17 cellular contexts compared by ENCODE assay signal in genomic region chr1:151289080-151289935, GRCh38. TPM values are rescaled to one million over a fixed set of nuclear protein-coding genes. Genes with fewer than 3 reads are reported as not detected.
DNase-seq lines count a peak whose midpoint lies in the region; ATAC-seq, FAIRE-seq and TF ChIP-seq lines count a peak whose summit lies in the region.
"Had no signal": no experiment of that assay in that cellular context is flagged by ENCODE, and none has a peak within 500 bp of the region (broad histone marks: within the 10 kb centered on the region; RNA-seq: fewer than 3 reads in every experiment).

No MANE protein-coding gene starts in this region.

- H2AK5ac ChIP-seq in IMR-90 (ENCODE audit: low read depth, low read length): no peak overlapping the region

- intact Hi-C loops in CD4-positive, alpha-beta memory T cell (cut with micrococcal nuclease): no loop called here
- intact Hi-C loops in IMR-90 (cut with micrococcal nuclease) (no loop called here), endothelial cell of umbilical vein (cut with micrococcal nuclease) (no loop called here), sciatic nerve (cut with DNase I) (no loop called here)

- no peak overlapping the region for H3K4ac ChIP-seq in IMR-90 (ENCODE audit: low read depth, low read length)

- no peaks in the 10 kb centered on the region for H3K27me3 ChIP-seq in CD4-positive, alpha-beta memory T cell (ENCODE audit: insufficient read depth, low read length)
- H3K27me3 ChIP-seq in IMR-90 (ENCODE audit: control insufficient read depth, insufficient read depth, low read length) (no peaks in the 10 kb centered on the region), endothelial cell of umbilical vein (ENCODE audit: control insufficient read depth in 2 of 2, insufficient read depth in 2 of 2, low read length in 2 of 2) (no peaks in the 10 kb centered on the region)
- H3K27me3 ChIP-seq in effector memory CD4-positive, alpha-beta T cell (replicated peaks; ENCODE audit: control insufficient read depth, insufficient read depth, low read length, poor library complexity, severe bottlenecking): no peaks in the 10 kb centered on the region
- H3K27me3 ChIP-seq: Peyer's patch had no signal

- H3K9me3 ChIP-seq in CD4-positive, alpha-beta memory T cell (ENCODE audit: control insufficient read depth in 1 of 2, low read length in 2 of 2): no peaks in the 10 kb centered on the region
- H3K9me3 ChIP-seq in IMR-90 (ENCODE audit: control insufficient read depth, insufficient read depth, low read length) (no peaks in the 10 kb centered on the region), endothelial cell of umbilical vein (replicated peaks; ENCODE audit: control insufficient read depth, insufficient read depth, low read length) (no peaks in the 10 kb centered on the region)
- H3K9me3 ChIP-seq in effector memory CD4-positive, alpha-beta T cell (ENCODE audit: control insufficient read depth, low read length): no peaks in the 10 kb centered on the region
- H3K9me3 ChIP-seq: left ventricle myocardium inferior, Peyer's patch had no signal

- H2AFZ ChIP-seq in IMR-90 (replicated peaks; ENCODE audit: low read length, poor library complexity): no peak overlapping the region
- H2AFZ ChIP-seq in endothelial cell of umbilical vein (ENCODE audit: low read depth, low read length): no peak overlapping the region

- no peak overlapping the region for H4K5ac ChIP-seq in IMR-90 (ENCODE audit: low read depth, low read length)

- no peaks in the 10 kb centered on the region for H3K27me3 Mint-ChIP-seq in CD4-positive, alpha-beta memory T cell
- H3K27me3 Mint-ChIP-seq: activated CD4-positive, alpha-beta T cell treated with anti-CD3 and anti-CD28 coated beads for 36 hours; T-cell had no signal

- H3K9ac ChIP-seq in IMR-90 (ENCODE audit: low read depth, low read length): no peak overlapping the region
- H3K9ac ChIP-seq in endothelial cell of umbilical vein (replicated peaks; ENCODE audit: extremely low read depth, insufficient read depth, low read length): no peak overlapping the region

- no peak for DNase-seq in CD4-positive, alpha-beta memory T cell
- DNase-seq in IMR-90 (no peak), endothelial cell of umbilical vein (ENCODE audit: low read depth, low spot score) (no peak), sciatic nerve (ENCODE audit: low spot score) (no peak)
- no peak for DNase-seq in stimulated activated naive CD4-positive, alpha-beta T cell treated with Interleukin-2 at 50 U/mL for 16 hours (lab: John Stamatoyannopoulos, UW)
- DNase-seq in effector memory CD4-positive, alpha-beta T cell: no peak
- DNase-seq: activated CD4-positive, alpha-beta T cell treated with anti-CD3 and anti-CD28 coated beads for 36 hours; activated gamma-delta T cell treated with Interleukin-2 at 50 U/mL for 16 hours; C1 segment of cervical spinal cord; left ventricle myocardium inferior; NCI-H187; NCI-H524 treated with DMSO at 0.1 percent for 48 hours; Peyer's patch; substantia nigra; T-cell had no signal

- no peak overlapping the region for H3K56ac ChIP-seq in IMR-90 (ENCODE audit: extremely low read depth, insufficient read depth, low read length)

- peak overlapping the region; percentile 26 for H2AK9ac ChIP-seq in IMR-90 (replicated peaks; ENCODE audit: low read depth, low read length, poor library complexity)

- H2BK5ac ChIP-seq in IMR-90 (ENCODE audit: low read depth, low read length, poor library complexity, severe bottlenecking): no peak overlapping the region

- H3K27ac Mint-ChIP-seq in CD4-positive, alpha-beta memory T cell: peak overlapping the region in 5 of 7 donors; percentile 24 to 79 (median 67)

- FAIRE-seq in endothelial cell of umbilical vein (lab: Jason Lieb, UNC): no peak
- FAIRE-seq: H54 had no signal

- H4K91ac ChIP-seq in IMR-90 (ENCODE audit: insufficient read depth, low read depth, low read length): no peak overlapping the region

- peaks cover 76% of the 10 kb centered on the region for H3K36me3 ChIP-seq in CD4-positive, alpha-beta memory T cell (ENCODE audit: insufficient read depth, low read length)
- H3K36me3 ChIP-seq in IMR-90 (ENCODE audit: control insufficient read depth, insufficient read depth, low read length) (peaks cover 82% of the 10 kb centered on the region), endothelial cell of umbilical vein (ENCODE audit: control insufficient read depth in 2 of 2, extremely low read depth in 1 of 2, insufficient read depth in 2 of 2, low read length in 2 of 2) (peaks cover 4 to 75% of the 10 kb centered on the region in 2 experiments)
- H3K36me3 ChIP-seq in effector memory CD4-positive, alpha-beta T cell (ENCODE audit: control insufficient read depth, insufficient read depth, low read length): peaks cover 81% of the 10 kb centered on the region

- no peak overlapping the region for H4K8ac ChIP-seq in IMR-90 (ENCODE audit: low read depth in 2 of 2, low read length in 2 of 2)

- H4K20me1 ChIP-seq in IMR-90 (ENCODE audit: insufficient read depth, low read length): peaks cover 26% of the 10 kb centered on the region
- H4K20me1 ChIP-seq in endothelial cell of umbilical vein (replicated peaks; ENCODE audit: control insufficient read depth, extremely low read depth, insufficient read depth, low read length): no peaks in the 10 kb centered on the region

- H3K9me1 ChIP-seq in IMR-90 (ENCODE audit: insufficient read depth, low read length) (no peaks in the 10 kb centered on the region), endothelial cell of umbilical vein (replicated peaks; ENCODE audit: control insufficient read depth, extremely low read depth, insufficient read depth, low read length) (no peaks in the 10 kb centered on the region)

- peaks cover 5 to 25% (median 19%) of the 10 kb centered on the region in 4 donors for H3K4me1 Mint-ChIP-seq in CD4-positive, alpha-beta memory T cell

- dilution Hi-C loops in IMR-90 (cut with HindIII; ENCODE audit: low sequenced_read_pairs, unreplicated experiment): no loop called here
- dilution Hi-C loops in endothelial cell of umbilical vein (cut with MboI; ENCODE audit: extremely low pct_ligation_motif_present, low sequenced_read_pairs): no loop called here

- in situ Hi-C loops in IMR-90 (cut with MboI; ENCODE audit: low sequenced_read_pairs): no loop called here

- no peak overlapping the region for H3K4me3 Mint-ChIP-seq in CD4-positive, alpha-beta memory T cell
- H3K4me3 Mint-ChIP-seq: activated CD4-positive, alpha-beta T cell treated with anti-CD3 and anti-CD28 coated beads for 36 hours; T-cell had no signal

- WGBS in IMR-90 (ENCODE audit: extremely low coverage in 2 of 2, insufficient read length in 1 of 2), 2 experiments: 100% methylated on average over 1 of the region's 18 CpGs; no CpG with 5 or more reads in 1 of the 2 experiments

- H2BK20ac ChIP-seq in IMR-90 (ENCODE audit: low read depth, low read length): no peak overlapping the region

- H3K79me1 ChIP-seq in IMR-90 (ENCODE audit: low read depth in 1 of 2, low read length in 2 of 2): peaks cover 11 to 58% of the 10 kb centered on the region in 2 experiments

- ATAC-seq in IMR-90 (ENCODE audit: low read depth) (no peak), sciatic nerve (no peak)
- ATAC-seq: T-cell had no signal

- H3K9me3 Mint-ChIP-seq in CD4-positive, alpha-beta memory T cell: peaks cover 0 to 2% (median 0%) of the 10 kb centered on the region in 8 donors
- H3K9me3 Mint-ChIP-seq: nephron, T-cell had no signal

- no peak for TF ChIP-seq RAD21 in IMR-90 (IDR thresholded peaks at IDR 0.05; ENCODE audit: low read length)

- CTCF ChIA-PET in CD4-positive, alpha-beta memory T cell (lab: Charles Lee; ENCODE audit: partially characterized antibody): interaction anchor here (1.6 kb wide), 1 partner anchor 12 kb away, joined by 5 read pairs; no protein-coding TSS in a partner anchor
- CTCF ChIA-PET in IMR-90 (lab: Yijun Ruan, JAX): no interaction called here
- CTCF ChIA-PET in endothelial cell of umbilical vein (lab: Charles Lee): interaction anchor here (0.8 kb wide), 1 partner anchor 51 kb away, joined by 3 read pairs; no protein-coding TSS in a partner anchor

- H3K36me3 Mint-ChIP-seq in CD4-positive, alpha-beta memory T cell: peaks cover 36 to 77% of the 10 kb centered on the region in 2 donors

- no peak overlapping the region for H3K23ac ChIP-seq in IMR-90 (ENCODE audit: low read depth, low read length)

- H3K18ac ChIP-seq in IMR-90 (ENCODE audit: low read depth, low read length): no peak overlapping the region

- POLR2A ChIA-PET in CD4-positive, alpha-beta memory T cell (lab: Charles Lee; ENCODE audit: partially characterized antibody): interaction anchor here (0.6 kb wide), 1 partner anchor 8 kb away, joined by 3 read pairs; the partner anchor contains the start of gene ZNF687
- POLR2A ChIA-PET in IMR-90 (lab: Charles Lee; ENCODE audit: unreplicated experiment): no interaction called here
- POLR2A ChIA-PET in endothelial cell of umbilical vein (lab: Charles Lee): no interaction called here

- BruUV-seq in IMR-90 (replicated peaks; lab: Mats Ljungman, UMichigan) (no TSS peak), endothelial cell of umbilical vein (replicated peaks; lab: Mats Ljungman, UMichigan) (no TSS peak)

- peaks cover 5% of the 10 kb centered on the region for H3K4me1 ChIP-seq in CD4-positive, alpha-beta memory T cell (ENCODE audit: insufficient read depth, low read length)
- no peaks in the 10 kb centered on the region for H3K4me1 ChIP-seq in IMR-90 (ENCODE audit: control insufficient read depth, insufficient read depth, low read length)
- no peaks in the 10 kb centered on the region for H3K4me1 ChIP-seq in endothelial cell of umbilical vein (ENCODE audit: control insufficient read depth, extremely low read depth, insufficient read depth, low read length)
- H3K4me1 ChIP-seq in effector memory CD4-positive, alpha-beta T cell (ENCODE audit: control insufficient read depth, insufficient read depth, low read length, poor library complexity, severe bottlenecking): peaks cover 6% of the 10 kb centered on the region

- H3K79me2 ChIP-seq in endothelial cell of umbilical vein (ENCODE audit: control insufficient read depth, insufficient read depth, low read length): no peaks in the 10 kb centered on the region

- H2BK120ac ChIP-seq in IMR-90 (ENCODE audit: low read depth, low read length): no peak overlapping the region

- no peak overlapping the region for H2BK15ac ChIP-seq in IMR-90 (ENCODE audit: low read depth, low read length)

- TF ChIP-seq CTCF in IMR-90 (conservative IDR thresholded peaks at IDR 0.05; ENCODE audit: low read depth, low read length) (no peak), endothelial cell of umbilical vein (IDR thresholded peaks at IDR 0.05; ENCODE audit: extremely low read depth in 1 of 2, insufficient read depth in 1 of 2, low read depth in 1 of 2, low read length in 2 of 2) (no peak)

- TF ChIP-seq POLR2A in IMR-90 (IDR thresholded peaks at IDR 0.05; ENCODE audit: low read depth, low read length): no peak
- no peak for TF ChIP-seq POLR2A in endothelial cell of umbilical vein (IDR thresholded peaks at IDR 0.05; ENCODE audit: low read depth, low read length)

- no peak overlapping the region for H3K4me2 ChIP-seq in IMR-90 (ENCODE audit: low read depth, low read length)
- H3K4me2 ChIP-seq in endothelial cell of umbilical vein (ENCODE audit: insufficient read depth, low read length): no peak overlapping the region

- H3K4me3 ChIP-seq in CD4-positive, alpha-beta memory T cell (ENCODE audit: low read length in 2 of 2): no peak overlapping the region
- no peak overlapping the region for H3K4me3 ChIP-seq in IMR-90 (ENCODE audit: insufficient read depth, low read depth, low read length)
- no peak overlapping the region for H3K4me3 ChIP-seq in endothelial cell of umbilical vein (replicated peaks in 1 of 3; ENCODE audit: insufficient read depth in 1 of 3, low read depth in 1 of 3, low read length in 3 of 3)
- no peak overlapping the region for H3K4me3 ChIP-seq in effector memory CD4-positive, alpha-beta T cell (ENCODE audit: insufficient read depth, low read depth, low read length, poor library complexity, severe bottlenecking)
- H3K4me3 ChIP-seq: left ventricle myocardium inferior, Peyer's patch had no signal

- no peak overlapping the region for H3K14ac ChIP-seq in IMR-90 (replicated peaks; ENCODE audit: low read depth, low read length)

- H3K27ac ChIP-seq in CD4-positive, alpha-beta memory T cell (ENCODE audit: low read depth, low read length): no peak overlapping the region
- H3K27ac ChIP-seq in IMR-90 (ENCODE audit: insufficient read depth, low read length): no peak overlapping the region
- H3K27ac ChIP-seq in endothelial cell of umbilical vein (ENCODE audit: insufficient read depth, low read depth, low read length): no peak overlapping the region
- H3K27ac ChIP-seq in effector memory CD4-positive, alpha-beta T cell (ENCODE audit: insufficient read depth, low read length, poor library complexity, severe bottlenecking): no peak overlapping the region
- H3K27ac ChIP-seq: left ventricle myocardium inferior, Peyer's patch had no signal

RNA-seq across cellular contexts. Expression of gene ZNF687, which starts 7.2 kb away (rescaled TPM):
- total RNA-seq in CD4-positive, alpha-beta memory T cell: 10 to 100 TPM; 39.2 to 39.3 TPM
- polyA plus RNA-seq in CD4-positive, alpha-beta memory T cell: 1 to 10 TPM in 1 of 2 donors, under 1 TPM in 1; 0.36 to 1.3 TPM
- total RNA-seq in IMR-90 (2012; rRNA removed) (5.7 and 6.4 TPM in 2 replicates), endothelial cell of umbilical vein (15.5 and 17.9 TPM in 2 replicates), sciatic nerve (18.8 TPM)
- polyA plus RNA-seq in IMR-90 (2012; rRNA removed) (10.8 and 13.7 TPM in 2 replicates), endothelial cell of umbilical vein (20.1 and 30.9 TPM in 2 replicates)
- polyA plus RNA-seq in IMR-90 (2012; cell fraction: cytosol; rRNA removed): 5.8 and 12.6 TPM in 2 replicates
- 22.7 and 52.2 TPM in 2 replicates for polyA plus RNA-seq in IMR-90 (2012; cell fraction: nucleus; rRNA removed; ENCODE audit: low replicate concordance)
- polyA plus RNA-seq in endothelial cell of umbilical vein (2011; cell fraction: cytosol; rRNA removed): 10.6 and 14.9 TPM in 2 replicates
- polyA plus RNA-seq in endothelial cell of umbilical vein (2011; cell fraction: nucleus; rRNA removed): 28.8 and 31.0 TPM in 2 replicates
- polyA plus RNA-seq in endothelial cell of umbilical vein (2012): 7.5 and 9.4 TPM in 2 replicates
- 25.4 and 44.7 TPM in 2 replicates for polyA minus RNA-seq in endothelial cell of umbilical vein
- 35.7 TPM for polyA minus RNA-seq in endothelial cell of umbilical vein (2011; cell fraction: cytosol; rRNA and poly(A)+ RNA removed)
- 25.9 and 33.8 TPM in 2 replicates for polyA minus RNA-seq in endothelial cell of umbilical vein (2011; cell fraction: nucleus; rRNA and poly(A)+ RNA removed)

RNA-seq across cellular contexts. Expression of gene PSMD4, which starts 34.8 kb away (rescaled TPM):
- 100 to 1,000 TPM; 143 to 151 TPM for total RNA-seq in CD4-positive, alpha-beta memory T cell
- polyA plus RNA-seq in CD4-positive, alpha-beta memory T cell: 100 to 1,000 TPM; 242 to 380 TPM
- total RNA-seq in IMR-90 (2012; rRNA removed) (289 and 349 TPM in 2 replicates), endothelial cell of umbilical vein (181 and 184 TPM in 2 replicates), sciatic nerve (119 TPM)
- polyA plus RNA-seq in IMR-90 (2012; rRNA removed) (282 and 314 TPM in 2 replicates), endothelial cell of umbilical vein (251 and 266 TPM in 2 replicates)
- 247 and 276 TPM in 2 replicates for polyA plus RNA-seq in IMR-90 (2012; cell fraction: cytosol; rRNA removed)
- polyA plus RNA-seq in IMR-90 (2012; cell fraction: nucleus; rRNA removed; ENCODE audit: low replicate concordance): 150 and 155 TPM in 2 replicates
- 289 and 336 TPM in 2 replicates for polyA plus RNA-seq in endothelial cell of umbilical vein (2011; cell fraction: cytosol; rRNA removed)
- 182 and 188 TPM in 2 replicates for polyA plus RNA-seq in endothelial cell of umbilical vein (2011; cell fraction: nucleus; rRNA removed)
- 176 and 257 TPM in 2 replicates for polyA plus RNA-seq in endothelial cell of umbilical vein (2012)
- polyA minus RNA-seq in endothelial cell of umbilical vein: 206 and 240 TPM in 2 replicates
- polyA minus RNA-seq in endothelial cell of umbilical vein (2011; cell fraction: cytosol; rRNA and poly(A)+ RNA removed): 118 TPM
- polyA minus RNA-seq in endothelial cell of umbilical vein (2011; cell fraction: nucleus; rRNA and poly(A)+ RNA removed): 45.8 and 53.8 TPM in 2 replicates

RNA-seq across cellular contexts. Expression of gene PI4KB, which starts 37.9 kb away (rescaled TPM):
- total RNA-seq in CD4-positive, alpha-beta memory T cell: 10 to 100 TPM; 87.2 to 97.4 TPM
- 10 to 100 TPM; 56.6 to 68.8 TPM for polyA plus RNA-seq in CD4-positive, alpha-beta memory T cell
- 77.2 and 94.5 TPM in 2 replicates for total RNA-seq in IMR-90 (2012; rRNA removed)
- 82.4 and 91.5 TPM in 2 replicates for polyA plus RNA-seq in IMR-90 (2012; rRNA removed)
- 47.9 and 66.0 TPM in 2 replicates for polyA plus RNA-seq in IMR-90 (2012; cell fraction: cytosol; rRNA removed)
- 103 and 135 TPM in 2 replicates for polyA plus RNA-seq in IMR-90 (2012; cell fraction: nucleus; rRNA removed; ENCODE audit: low replicate concordance)
- 58.3 and 60.9 TPM in 2 replicates for total RNA-seq in endothelial cell of umbilical vein
- 63.3 and 67.8 TPM in 2 replicates for polyA plus RNA-seq in endothelial cell of umbilical vein
- polyA plus RNA-seq in endothelial cell of umbilical vein (2011; cell fraction: cytosol; rRNA removed): 66.0 and 68.4 TPM in 2 replicates
- 102 and 122 TPM in 2 replicates for polyA plus RNA-seq in endothelial cell of umbilical vein (2011; cell fraction: nucleus; rRNA removed)
- polyA plus RNA-seq in endothelial cell of umbilical vein (2012): 34.7 and 42.7 TPM in 2 replicates
- 119 and 150 TPM in 2 replicates for polyA minus RNA-seq in endothelial cell of umbilical vein
- 52.6 TPM for polyA minus RNA-seq in endothelial cell of umbilical vein (2011; cell fraction: cytosol; rRNA and poly(A)+ RNA removed)
- polyA minus RNA-seq in endothelial cell of umbilical vein (2011; cell fraction: nucleus; rRNA and poly(A)+ RNA removed): 58.8 and 87.6 TPM in 2 replicates
- 71.4 TPM for total RNA-seq in sciatic nerve

RNA-seq across cellular contexts. Expression of gene RFX5, which starts 57.7 kb away (rescaled TPM):
- 10 to 100 TPM; 56.3 to 64.3 TPM for total RNA-seq in CD4-positive, alpha-beta memory T cell
- polyA plus RNA-seq in CD4-positive, alpha-beta memory T cell: 10 to 100 TPM; 32.1 to 33.6 TPM
- 37.8 and 44.4 TPM in 2 replicates for total RNA-seq in IMR-90 (2012; rRNA removed)
- polyA plus RNA-seq in IMR-90 (2012; rRNA removed): 26.8 and 29.3 TPM in 2 replicates
- polyA plus RNA-seq in IMR-90 (2012; cell fraction: cytosol; rRNA removed): 17.7 and 36.9 TPM in 2 replicates
- polyA plus RNA-seq in IMR-90 (2012; cell fraction: nucleus; rRNA removed; ENCODE audit: low replicate concordance): 74.2 and 105 TPM in 2 replicates
- 46.3 and 52.8 TPM in 2 replicates for total RNA-seq in endothelial cell of umbilical vein
- polyA plus RNA-seq in endothelial cell of umbilical vein: 18.9 and 23.5 TPM in 2 replicates
- 24.3 and 24.7 TPM in 2 replicates for polyA plus RNA-seq in endothelial cell of umbilical vein (2011; cell fraction: cytosol; rRNA removed)
- 106 and 107 TPM in 2 replicates for polyA plus RNA-seq in endothelial cell of umbilical vein (2011; cell fraction: nucleus; rRNA removed)
- 33.1 and 35.5 TPM in 2 replicates for polyA plus RNA-seq in endothelial cell of umbilical vein (2012)
- 49.6 and 85.6 TPM in 2 replicates for polyA minus RNA-seq in endothelial cell of umbilical vein
- 60.8 TPM for polyA minus RNA-seq in endothelial cell of umbilical vein (2011; cell fraction: cytosol; rRNA and poly(A)+ RNA removed)
- 22.9 and 23.0 TPM in 2 replicates for polyA minus RNA-seq in endothelial cell of umbilical vein (2011; cell fraction: nucleus; rRNA and poly(A)+ RNA removed)
- total RNA-seq in sciatic nerve: 30.9 TPM
